Comparison of ENCODE assay signal across 18 cellular contexts in the genomic region with DNA sequence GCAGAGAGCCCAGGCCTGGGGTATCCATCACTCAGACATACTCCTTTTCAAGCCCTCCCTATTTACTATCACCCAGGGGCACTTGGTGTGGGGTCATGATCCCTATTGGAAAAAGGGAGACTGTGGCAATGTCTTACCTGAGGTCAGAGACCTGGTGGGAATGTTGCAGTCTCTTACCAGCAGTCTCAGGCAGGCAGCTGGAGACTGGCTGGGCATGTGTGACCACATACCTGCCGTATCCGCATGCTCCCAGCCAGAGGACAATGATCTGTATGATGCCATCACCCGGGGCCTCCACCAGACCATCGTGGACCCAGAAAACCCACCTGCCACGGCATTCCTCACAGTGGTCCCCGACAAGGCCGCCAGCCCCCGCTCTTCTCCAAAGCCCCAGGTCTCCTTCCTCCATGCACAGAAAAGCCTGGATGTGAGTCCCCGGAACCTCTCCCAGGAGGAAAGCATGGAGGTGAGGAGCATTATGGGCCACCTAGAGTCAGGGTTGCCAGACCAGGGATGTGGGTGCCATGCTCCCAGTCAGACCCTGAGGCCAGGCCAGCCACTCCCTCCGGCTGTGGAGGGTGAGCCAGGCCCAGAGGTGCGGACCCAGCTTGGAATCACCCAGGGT. TPM values are rescaled to one million over a fixed set of nuclear protein-coding genes. Genes with fewer than 3 reads are reported as not detected.
A peak's percentile ranks its signal among the peaks of the same experiment; 100 is the strongest.
DNase-seq lines count a peak whose midpoint lies in the region; FAIRE-seq and TF ChIP-seq lines count a peak whose summit lies in the region.
"Had no signal": no experiment of that assay in that cellular context is flagged by ENCODE, and none has a peak within 500 bp of the region (broad histone marks: within the 10 kb centered on the region; RNA-seq: fewer than 3 reads in every experiment).

No MANE protein-coding gene starts in this region.

- H3K36me3 ChIP-seq in sigmoid colon: no peaks in the 10 kb centered on the region
- H3K36me3 ChIP-seq: BLaER1 had no signal

- H3K27me3 ChIP-seq in sigmoid colon: no peaks in the 10 kb centered on the region
- H3K27me3 ChIP-seq: BLaER1 had no signal

- FAIRE-seq in HTR-8/SVneo (lab: Jason Lieb, UNC): no peak
- FAIRE-seq: H54 had no signal

- no peaks in the 10 kb centered on the region for H3K9me3 ChIP-seq in sigmoid colon
- H3K9me3 ChIP-seq: BLaER1, Caco-2 had no signal

- TF ChIP-seq EP300 in sigmoid colon (IDR thresholded peaks at IDR 0.05): no peak

- no peak for TF ChIP-seq CTCF in sigmoid colon (IDR thresholded peaks at IDR 0.05)

- 91 to 97% methylated on average over 11 of the region's 11 CpGs for whole genome bisulfite sequencing in sigmoid colon, 2 donors

- DNase-seq in activated CD8-positive, alpha-beta memory T cell treated with anti-CD3 and anti-CD28 coated beads, Interleukin-2, amount 50 U/mL, for 48 hours: peak; percentile 44
- DNase-seq in activated CD8-positive, alpha-beta memory T cell treated with anti-CD3 and anti-CD28 coated beads, Interleukin-2, amount 50 U/mL, for 4 hours: no peak
- DNase-seq in D341Med (ENCODE audit: low spot score): peak; percentile 25
- DNase-seq in islet precursor cell: peak; percentile 54
- peak; percentile 55 for DNase-seq in sigmoid colon
- DNase-seq in HTR-8/SVneo (ENCODE audit: insufficient read length, low spot score): no peak
- no peak for DNase-seq in NCI-H2107 (lab: John Stamatoyannopoulos, UW)
- no peak for DNase-seq in activated CD4-positive, alpha-beta T cell treated with anti-CD3 and anti-CD28 coated beads for 48 hours
- DNase-seq: 8988T, AML-193, Caco-2, DMS53, GF-D8, GM23248 had no signal

- no peak overlapping the region for H3K27ac ChIP-seq in sigmoid colon
- H3K27ac ChIP-seq: BLaER1, GM23248, HL-60 had no signal

- intact Hi-C loops in sigmoid colon (cut with DNase I): no loop called here

- no peak for TF ChIP-seq POLR2A in sigmoid colon (IDR thresholded peaks at IDR 0.05)

- H3K4me3 ChIP-seq in sigmoid colon: no peak overlapping the region
- H3K4me3 ChIP-seq: BLaER1, GM23248 had no signal

- H3K4me1 ChIP-seq in sigmoid colon: peaks cover 0 to 14% (median 5%) of the 10 kb centered on the region in 4 donors

RNA-seq across cellular contexts. Expression of a gene that starts 5.9 kb away (rescaled TPM):
- not detected for total RNA-seq in sigmoid colon
- polyA plus RNA-seq in sigmoid colon: 1 to 10 TPM in 2 of 3 donors, under 1 TPM in 1; 0.69 to 3.0 (median 2.5) TPM
- total RNA-seq: Caco-2; CD8-positive, alpha-beta memory T cell; GM23248 had no signal
- polyA plus RNA-seq: CD8-positive, alpha-beta memory T cell; GM23248 had no signal

RNA-seq across cellular contexts. Expression of a gene that starts 20.7 kb away (rescaled TPM):
- total RNA-seq in sigmoid colon: 10 to 100 TPM; 25.3 to 47.1 (median 37.6) TPM
- polyA plus RNA-seq in sigmoid colon: 10 to 100 TPM in 2 of 3 donors, 1 to 10 TPM in 1; 7.6 to 30.3 (median 13.2) TPM

RNA-seq across cellular contexts. Expression of a gene that starts 33.0 kb away (rescaled TPM):
- total RNA-seq in sigmoid colon: 10 to 100 TPM in 3 of 4 donors, 1 to 10 TPM in 1; 3.5 to 11.7 (median 10.4) TPM
- 10 to 100 TPM in 2 of 3 donors, 1 to 10 TPM in 1; 7.1 to 41.4 (median 16.9) TPM for polyA plus RNA-seq in sigmoid colon

RNA-seq across cellular contexts. Expression of a gene that starts 50.9 kb away (rescaled TPM):
- 100 to 1,000 TPM in 1 of 4 donors, 10 to 100 TPM in 3; 74.9 to 106 (median 93.9) TPM for total RNA-seq in sigmoid colon
- polyA plus RNA-seq in sigmoid colon: 10 to 100 TPM; 78.1 to 85.1 (median 79.5) TPM

Comparison
In these comparisons a context has a peak if more than half of its experiments do, and no peak if none do; other contexts are left out.
1. DNase-seq: peak in activated CD8-positive, alpha-beta memory T cell treated with anti-CD3 and anti-CD28 coated beads, Interleukin-2, amount 50 U/mL, for 48 hours (single experiment), D341Med (single experiment), islet precursor cell (single experiment) and sigmoid colon (single experiment); none in activated CD8-positive, alpha-beta memory T cell treated with anti-CD3 and anti-CD28 coated beads, Interleukin-2, amount 50 U/mL, for 4 hours (single experiment), HTR-8/SVneo (single experiment), NCI-H2107 (single experiment) and activated CD4-positive, alpha-beta T cell treated with anti-CD3 and anti-CD28 coated beads for 48 hours (single experiment).